ENCODE assay signal across 9 cellular contexts in the genomic region with DNA sequence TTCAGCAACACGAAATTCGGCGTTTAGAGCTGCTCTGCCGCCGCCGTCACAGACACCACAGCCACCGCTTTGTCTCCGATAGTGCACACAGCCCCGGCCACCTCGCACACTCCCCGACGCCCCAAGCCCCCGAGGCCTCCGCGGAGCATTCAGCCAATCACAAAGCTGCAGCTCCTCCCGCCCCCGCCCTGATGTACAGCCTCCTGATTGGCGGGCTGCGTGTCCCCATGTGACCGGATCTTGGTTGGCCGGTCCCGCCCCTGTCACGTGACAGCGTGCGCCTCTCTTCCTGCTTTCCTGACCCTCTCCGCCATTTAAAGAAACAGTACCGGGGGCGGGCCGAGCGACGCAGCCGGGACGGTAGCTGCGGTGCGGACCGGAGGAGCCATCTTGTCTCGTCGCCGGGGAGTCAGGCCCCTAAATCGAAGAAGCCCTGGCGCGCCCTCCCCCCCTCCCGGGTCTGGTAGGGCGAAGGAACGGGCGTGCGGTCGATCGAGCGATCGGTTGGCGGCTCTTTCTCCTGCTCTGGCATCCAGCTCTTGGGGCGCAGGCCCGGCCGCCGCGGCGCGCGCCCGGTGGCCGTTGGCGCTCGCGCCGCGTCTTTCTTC. TPM values are rescaled to one million over a fixed set of nuclear protein-coding genes. Genes with fewer than 3 reads are reported as not detected.
A peak's percentile ranks its signal among the peaks of the same experiment; 100 is the strongest.
DNase-seq lines count a peak whose midpoint lies in the region; ATAC-seq, FAIRE-seq and TF ChIP-seq lines count a peak whose summit lies in the region.
"Had no signal": no experiment of that assay in that cellular context is flagged by ENCODE, and none has a peak within 500 bp of the region (broad histone marks: within the 10 kb centered on the region; RNA-seq: fewer than 3 reads in every experiment).

A gene (plus strand): TSS at position 342 of the 608 bp plus-strand sequence.

- DNase-seq in AG09319 (ENCODE audit: extremely low read depth, low read depth) (peak; percentile 97), NCI-H460 (ENCODE audit: extremely low read depth, low read depth) (peak; percentile 95), cerebellum (ENCODE audit: low spot score) (peak; percentile 98), keratinocyte (ENCODE audit: low read depth, low spot score) (peak; percentile 85)
- DNase-seq in activated CD4-positive, alpha-beta T cell treated with anti-CD3 and anti-CD28 coated beads for 1 hour: peak; percentile 96
- DNase-seq in stimulated activated CD4-positive, alpha-beta T cell treated with anti-CD3 and anti-CD28 coated beads, Interleukin-15, amount 100 ng/mL, for 1 hour (ENCODE audit: low read depth in 1 of 2, low spot score in 1 of 2): peak; percentile 93 to 96

- peak; percentile 91 for ATAC-seq in GM19043 (IDR thresholded peaks at IDR 0.05; ENCODE audit: low read depth, unreplicated experiment)
- ATAC-seq in HG03378 (IDR thresholded peaks at IDR 0.05; ENCODE audit: unreplicated experiment): peak; percentile 86

- H3K79me2 ChIP-seq in keratinocyte (ENCODE audit: control insufficient read depth, insufficient read depth, low read length): peaks cover 40% of the 10 kb centered on the region

- peaks cover 14% of the 10 kb centered on the region for H3K4me1 ChIP-seq in keratinocyte (ENCODE audit: control insufficient read depth, extremely low read depth, insufficient read depth, low read length)

- peak within 1 kb of the TSS; percentile 92 for H3K4me2 ChIP-seq in keratinocyte (ENCODE audit: control insufficient read depth, extremely low read depth, insufficient read depth, low read depth, low read length)

- peak within 1 kb of the TSS; percentile 67 to 89 (median 85) for H3K4me3 ChIP-seq in keratinocyte (ENCODE audit: control insufficient read depth in 2 of 3, extremely low read depth in 1 of 3, insufficient read depth in 2 of 3, low read depth in 1 of 3, low read length in 3 of 3)

- peak within 1 kb of the TSS; percentile 81 for H2AFZ ChIP-seq in keratinocyte (ENCODE audit: control insufficient read depth, low read length)

- H3K27ac ChIP-seq in keratinocyte (ENCODE audit: control insufficient read depth, insufficient read depth, low read length): peak within 1 kb of the TSS; percentile 72

- H3K9me1 ChIP-seq in keratinocyte (ENCODE audit: control insufficient read depth, extremely low read depth, insufficient read depth, low read length): no peaks in the 10 kb centered on the region

- H3K9me3 ChIP-seq in keratinocyte (ENCODE audit: control insufficient read depth, low read depth, low read length): peaks cover 8% of the 10 kb centered on the region

- FAIRE-seq in keratinocyte (lab: Jason Lieb, UNC): peak; percentile 43
- FAIRE-seq: colon had no signal

- H3K36me3 ChIP-seq in keratinocyte (ENCODE audit: control insufficient read depth in 2 of 2, extremely low read depth in 1 of 2, insufficient read depth in 2 of 2, low read length in 2 of 2): peaks cover 12 to 34% of the 10 kb centered on the region in 2 experiments

- dilution Hi-C loops in keratinocyte (cut with MboI; ENCODE audit: extremely low pct_ligation_motif_present, low sequenced_read_pairs): loop anchor here (25.0 kb wide), 1 partner anchor 93 kb away; no protein-coding TSS in a partner anchor

- no peaks in the 10 kb centered on the region for H4K20me1 ChIP-seq in keratinocyte (ENCODE audit: control insufficient read depth, extremely low read depth, insufficient read depth, low read length)

- H3K9ac ChIP-seq in keratinocyte (ENCODE audit: control insufficient read depth, extremely low read depth, insufficient read depth, low read length): peak within 1 kb of the TSS; percentile 82

- no peaks in the 10 kb centered on the region for H3K27me3 ChIP-seq in keratinocyte (ENCODE audit: control insufficient read depth, extremely low read depth, insufficient read depth, low read length)

- no peak for TF ChIP-seq CTCF in AG09319 (IDR thresholded peaks at IDR 0.05; ENCODE audit: low read depth, low read length)
- TF ChIP-seq CTCF in keratinocyte (optimal IDR thresholded peaks at IDR 0.05 in 1 of 3, IDR thresholded peaks at IDR 0.05 in 1 of 3, conservative IDR thresholded peaks at IDR 0.05 in 1 of 3; ENCODE audit: extremely low read depth in 1 of 3, insufficient read depth in 2 of 3, low read length in 3 of 3): no peak

RNA-seq across cellular contexts. Expression of the gene that starts here (rescaled TPM):
- total RNA-seq in NCI-H460 (2014; rRNA removed; shearing (Covaris generic)): 49.0 and 64.6 TPM in 2 replicates
- 84.3 and 119 TPM in 2 replicates for polyA plus RNA-seq in NCI-H460 (2014; cell fraction: nucleus; rRNA removed)
- total RNA-seq in cerebellum: 103 TPM
- 47.7 to 84.0 TPM (median 77.1 TPM) in 3 replicates for polyA plus RNA-seq in keratinocyte
- polyA plus RNA-seq in keratinocyte (2011; ENCODE audit: low read depth): 33.4 TPM
- 20.5 and 47.1 TPM in 2 replicates for polyA plus RNA-seq in keratinocyte (2011; cell fraction: cytosol; rRNA removed)
- polyA plus RNA-seq in keratinocyte (2011; cell fraction: nucleus; rRNA removed): 199 and 239 TPM in 2 replicates
- 26.8 and 35.8 TPM in 2 replicates for polyA plus RNA-seq in keratinocyte (2012; ENCODE audit: low replicate concordance)
- 36.8 to 68.2 TPM (median 46.4 TPM) in 3 replicates for polyA minus RNA-seq in keratinocyte
- polyA minus RNA-seq in keratinocyte (2011; cell fraction: cytosol; rRNA and poly(A)+ RNA removed): 14.0 TPM
- 47.9 and 95.3 TPM in 2 replicates for polyA minus RNA-seq in keratinocyte (2011; cell fraction: nucleus; rRNA and poly(A)+ RNA removed)

Comparison
In these comparisons a context has a peak if more than half of its experiments do, and no peak if none do; other contexts are left out.
1. Peak in every context shown above with its lines: DNase-seq, ATAC-seq, H3K4me3 ChIP-seq and H3K27ac ChIP-seq.